In the genomic region with DNA sequence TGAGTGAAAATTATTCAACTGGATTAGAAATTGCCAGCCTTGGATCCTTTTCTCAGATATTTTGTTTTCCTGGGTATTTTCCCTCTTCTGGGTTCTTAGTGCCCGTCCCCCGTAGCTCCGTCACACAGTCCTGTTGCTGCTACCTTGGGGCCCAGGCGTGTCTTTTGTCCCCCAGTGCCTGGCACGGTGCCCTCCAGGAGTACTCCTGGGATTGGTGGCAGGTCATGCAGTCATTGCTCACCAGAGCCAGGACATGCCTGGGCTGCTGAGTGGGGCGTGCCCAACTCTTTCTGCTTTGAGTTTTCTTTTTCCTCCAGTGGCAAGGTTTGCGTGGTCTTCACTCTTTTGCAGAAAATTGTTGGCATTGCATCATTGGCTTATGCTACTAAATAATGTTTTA, we compare ENCODE assay signal across 1 cellular context.
TF ChIP-seq lines count a peak whose summit lies in the region.

No MANE protein-coding gene starts in this region.

TF ChIP-seq in H1, 55 proteins besides CTCF, POLR2A, EP300 and RAD21 (continued from another document):
- TF ChIP-seq, protein P1, sequence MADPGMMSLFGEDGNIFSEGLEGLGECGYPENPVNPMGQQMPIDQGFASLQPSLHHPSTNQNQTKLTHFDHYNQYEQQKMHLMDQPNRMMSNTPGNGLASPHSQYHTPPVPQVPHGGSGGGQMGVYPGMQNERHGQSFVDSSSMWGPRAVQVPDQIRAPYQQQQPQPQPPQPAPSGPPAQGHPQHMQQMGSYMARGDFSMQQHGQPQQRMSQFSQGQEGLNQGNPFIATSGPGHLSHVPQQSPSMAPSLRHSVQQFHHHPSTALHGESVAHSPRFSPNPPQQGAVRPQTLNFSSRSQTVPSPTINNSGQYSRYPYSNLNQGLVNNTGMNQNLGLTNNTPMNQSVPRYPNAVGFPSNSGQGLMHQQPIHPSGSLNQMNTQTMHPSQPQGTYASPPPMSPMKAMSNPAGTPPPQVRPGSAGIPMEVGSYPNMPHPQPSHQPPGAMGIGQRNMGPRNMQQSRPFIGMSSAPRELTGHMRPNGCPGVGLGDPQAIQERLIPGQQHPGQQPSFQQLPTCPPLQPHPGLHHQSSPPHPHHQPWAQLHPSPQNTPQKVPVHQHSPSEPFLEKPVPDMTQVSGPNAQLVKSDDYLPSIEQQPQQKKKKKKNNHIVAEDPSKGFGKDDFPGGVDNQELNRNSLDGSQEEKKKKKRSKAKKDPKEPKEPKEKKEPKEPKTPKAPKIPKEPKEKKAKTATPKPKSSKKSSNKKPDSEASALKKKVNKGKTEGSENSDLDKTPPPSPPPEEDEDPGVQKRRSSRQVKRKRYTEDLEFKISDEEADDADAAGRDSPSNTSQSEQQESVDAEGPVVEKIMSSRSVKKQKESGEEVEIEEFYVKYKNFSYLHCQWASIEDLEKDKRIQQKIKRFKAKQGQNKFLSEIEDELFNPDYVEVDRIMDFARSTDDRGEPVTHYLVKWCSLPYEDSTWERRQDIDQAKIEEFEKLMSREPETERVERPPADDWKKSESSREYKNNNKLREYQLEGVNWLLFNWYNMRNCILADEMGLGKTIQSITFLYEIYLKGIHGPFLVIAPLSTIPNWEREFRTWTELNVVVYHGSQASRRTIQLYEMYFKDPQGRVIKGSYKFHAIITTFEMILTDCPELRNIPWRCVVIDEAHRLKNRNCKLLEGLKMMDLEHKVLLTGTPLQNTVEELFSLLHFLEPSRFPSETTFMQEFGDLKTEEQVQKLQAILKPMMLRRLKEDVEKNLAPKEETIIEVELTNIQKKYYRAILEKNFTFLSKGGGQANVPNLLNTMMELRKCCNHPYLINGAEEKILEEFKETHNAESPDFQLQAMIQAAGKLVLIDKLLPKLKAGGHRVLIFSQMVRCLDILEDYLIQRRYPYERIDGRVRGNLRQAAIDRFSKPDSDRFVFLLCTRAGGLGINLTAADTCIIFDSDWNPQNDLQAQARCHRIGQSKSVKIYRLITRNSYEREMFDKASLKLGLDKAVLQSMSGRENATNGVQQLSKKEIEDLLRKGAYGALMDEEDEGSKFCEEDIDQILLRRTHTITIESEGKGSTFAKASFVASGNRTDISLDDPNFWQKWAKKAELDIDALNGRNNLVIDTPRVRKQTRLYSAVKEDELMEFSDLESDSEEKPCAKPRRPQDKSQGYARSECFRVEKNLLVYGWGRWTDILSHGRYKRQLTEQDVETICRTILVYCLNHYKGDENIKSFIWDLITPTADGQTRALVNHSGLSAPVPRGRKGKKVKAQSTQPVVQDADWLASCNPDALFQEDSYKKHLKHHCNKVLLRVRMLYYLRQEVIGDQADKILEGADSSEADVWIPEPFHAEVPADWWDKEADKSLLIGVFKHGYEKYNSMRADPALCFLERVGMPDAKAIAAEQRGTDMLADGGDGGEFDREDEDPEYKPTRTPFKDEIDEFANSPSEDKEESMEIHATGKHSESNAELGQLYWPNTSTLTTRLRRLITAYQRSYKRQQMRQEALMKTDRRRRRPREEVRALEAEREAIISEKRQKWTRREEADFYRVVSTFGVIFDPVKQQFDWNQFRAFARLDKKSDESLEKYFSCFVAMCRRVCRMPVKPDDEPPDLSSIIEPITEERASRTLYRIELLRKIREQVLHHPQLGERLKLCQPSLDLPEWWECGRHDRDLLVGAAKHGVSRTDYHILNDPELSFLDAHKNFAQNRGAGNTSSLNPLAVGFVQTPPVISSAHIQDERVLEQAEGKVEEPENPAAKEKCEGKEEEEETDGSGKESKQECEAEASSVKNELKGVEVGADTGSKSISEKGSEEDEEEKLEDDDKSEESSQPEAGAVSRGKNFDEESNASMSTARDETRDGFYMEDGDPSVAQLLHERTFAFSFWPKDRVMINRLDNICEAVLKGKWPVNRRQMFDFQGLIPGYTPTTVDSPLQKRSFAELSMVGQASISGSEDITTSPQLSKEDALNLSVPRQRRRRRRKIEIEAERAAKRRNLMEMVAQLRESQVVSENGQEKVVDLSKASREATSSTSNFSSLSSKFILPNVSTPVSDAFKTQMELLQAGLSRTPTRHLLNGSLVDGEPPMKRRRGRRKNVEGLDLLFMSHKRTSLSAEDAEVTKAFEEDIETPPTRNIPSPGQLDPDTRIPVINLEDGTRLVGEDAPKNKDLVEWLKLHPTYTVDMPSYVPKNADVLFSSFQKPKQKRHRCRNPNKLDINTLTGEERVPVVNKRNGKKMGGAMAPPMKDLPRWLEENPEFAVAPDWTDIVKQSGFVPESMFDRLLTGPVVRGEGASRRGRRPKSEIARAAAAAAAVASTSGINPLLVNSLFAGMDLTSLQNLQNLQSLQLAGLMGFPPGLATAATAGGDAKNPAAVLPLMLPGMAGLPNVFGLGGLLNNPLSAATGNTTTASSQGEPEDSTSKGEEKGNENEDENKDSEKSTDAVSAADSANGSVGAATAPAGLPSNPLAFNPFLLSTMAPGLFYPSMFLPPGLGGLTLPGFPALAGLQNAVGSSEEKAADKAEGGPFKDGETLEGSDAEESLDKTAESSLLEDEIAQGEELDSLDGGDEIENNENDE (IDR thresholded peaks at IDR 0.05; ENCODE audit: insufficient replicate concordance, low read length), result no peak
